ENCODE assay signal across 9 cellular contexts in the genomic region with DNA sequence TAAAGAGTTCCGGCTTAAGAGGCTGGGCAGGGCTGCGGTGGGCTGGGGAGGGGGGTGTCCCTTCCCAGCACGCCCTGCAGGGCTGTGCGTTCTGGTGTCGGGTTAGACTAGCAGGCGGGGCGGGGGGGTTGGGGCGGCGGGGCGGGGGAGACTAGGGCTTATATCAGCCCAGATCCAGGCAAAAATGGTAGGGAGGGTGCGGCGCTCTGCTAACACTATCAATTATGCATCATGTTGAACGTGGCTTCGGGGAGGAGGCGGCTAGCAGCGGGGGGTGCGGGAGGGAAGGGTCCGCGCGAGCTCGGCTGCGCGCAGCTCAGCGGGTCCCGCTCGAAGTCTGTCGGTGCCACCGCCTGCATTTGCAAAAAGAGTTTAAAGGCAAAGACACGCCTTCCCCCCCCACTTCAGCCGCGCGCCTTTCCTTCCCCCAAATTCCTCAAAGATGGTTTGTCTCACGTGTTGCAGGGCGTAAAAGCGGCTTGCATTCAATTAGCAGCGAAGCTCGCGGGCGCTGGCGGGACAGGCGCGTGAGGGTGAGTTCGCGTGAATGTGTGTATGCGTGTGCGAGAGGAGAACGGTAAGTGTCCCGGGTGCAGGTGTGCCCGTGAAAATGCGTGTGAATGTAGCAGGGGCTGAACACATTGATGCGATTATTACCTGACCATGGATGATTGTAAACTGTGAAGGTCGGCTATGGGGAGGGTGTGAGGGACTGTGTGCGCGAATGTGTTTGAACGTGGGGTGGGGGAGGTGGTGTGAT. TPM values are rescaled to one million over a fixed set of nuclear protein-coding genes. Genes with fewer than 3 reads are reported as not detected.
DNase-seq lines count a peak whose midpoint lies in the region; ATAC-seq, FAIRE-seq and TF ChIP-seq lines count a peak whose summit lies in the region.
"Had no signal": no experiment of that assay in that cellular context is flagged by ENCODE, and none has a peak within 500 bp of the region (broad histone marks: within the 10 kb centered on the region; RNA-seq: fewer than 3 reads in every experiment).

ISLR2 (plus strand) TSS at position 498 of the 760 bp plus-strand sequence. CDS start 2,169 bp downstream, outside the sequence.

- SMC1A ChIA-PET in GM12878 (lab: Charles Lee; ENCODE audit: uncharacterized antibody, unreplicated experiment) = interaction anchor here (0.5 kb wide), 1 partner anchor 162 kb away, joined by 3 read pairs; no protein-coding TSS in a partner anchor

- H3K9me3 ChIP-seq in A673 (ENCODE audit: low read depth, low read length, poor library complexity, severe bottlenecking) (no peaks in the 10 kb centered on the region), GM12878 (replicated peaks; ENCODE audit: control insufficient read depth, insufficient read depth, low read length) (no peaks in the 10 kb centered on the region; the same call in 2 of the 3 replicates), mesodermal cell (ENCODE audit: control insufficient read depth, low read length) (peaks cover 4% of the 10 kb centered on the region)
- H3K9me3 ChIP-seq: prostate gland had no signal

- 30% methylated on average over 39 of the region's 55 CpGs for WGBS in GM12878 (ENCODE audit: insufficient coverage, insufficient replicate concordance, low lambda C conversion rate, missing lambda C conversion rate)
- WGBS in mesodermal cell (ENCODE audit: insufficient coverage in 2 of 2), 2 experiments = 2 to 3% methylated on average over 33 to 40 of the region's 55 CpGs

- CTCF ChIA-PET in A673 (lab: Charles Lee) (interaction anchor here (0.6 to 1.4 kb wide), 5 partner anchors 76 to 190 kb away, joined by 3 to 5 read pairs (median 5); no protein-coding TSS in a partner anchor), GM12878 (lab: Yijun Ruan, JAX) (interaction anchor here (1.1 to 3.3 kb wide), 4 partner anchors 8 to 191 kb away, joined by 4 to 26 read pairs (median 8); no protein-coding TSS in a partner anchor), T-cell (lab: Charles Lee) (no interaction called here), Calu3 (lab: Charles Lee) (interaction anchor here (3.4 kb wide), 1 partner anchor 177 kb away, joined by 29 read pairs; no protein-coding TSS in a partner anchor)

- TF ChIP-seq EP300 in GM12878 (IDR thresholded peaks at IDR 0.05; ENCODE audit: borderline replicate concordance in 1 of 2, control insufficient read depth in 1 of 2, low read depth in 2 of 2, low read length in 2 of 2) = no peak

- H3K27me3 ChIP-seq in A673 (replicated peaks; ENCODE audit: insufficient read depth, low read depth, low read length, poor library complexity) (peaks cover 55% of the 10 kb centered on the region), GM23338 (ENCODE audit: insufficient read depth) (peaks cover 100% of the 10 kb centered on the region), GM12878 (replicated peaks in 1 of 2; ENCODE audit: control insufficient read depth in 2 of 2, insufficient read depth in 2 of 2, low read length in 1 of 2) (peaks cover 33 to 58% of the 10 kb centered on the region in 2 experiments)

- H3K27me3 Mint-ChIP-seq in GM23338 (ENCODE audit: insufficient read depth, low read depth, poor library complexity) (peaks cover 92% of the 10 kb centered on the region), T-cell (peaks cover 58 to 83% of the 10 kb centered on the region in 2 donors), Calu3 (ENCODE audit: unreplicated experiment) (peaks cover 70% of the 10 kb centered on the region)

- in situ Hi-C loops in GM12878 (cut with MboI) = no loop called here

- DNase-seq in A673 (ENCODE audit: low spot score) = peak; percentile 64
- DNase-seq in GM23338 (ENCODE audit: low spot score) = peak; percentile 65
- no peak for DNase-seq in GM12878 (ENCODE audit: low read depth, low spot score)
- DNase-seq in T-cell = no peak
- no peak for DNase-seq in Calu3
- no peak for DNase-seq in NCI-H2196 treated with DMSO at 0.1 percent for 48 hours (lab: John Stamatoyannopoulos, UW; ENCODE audit: unreplicated experiment)
- no peak for DNase-seq in activated CD4-positive, alpha-beta T cell treated with anti-CD3 and anti-CD28 coated beads, Interleukin-2, amount 50 U/mL, for 1 hour

- ATAC-seq in GM23338 (peak; percentile 0; the same call in 2 of the 3 replicates), GM12878 (no peak), T-cell (replicated peaks in 1 of 4) (no peak)

- H3K9me2 ChIP-seq in GM23338 (ENCODE audit: insufficient read depth) = no peaks in the 10 kb centered on the region

- H3K9ac ChIP-seq in GM12878 (ENCODE audit: control insufficient read depth, insufficient read depth, low read length) = no peak within 1 kb of the TSS

- no peak within 1 kb of the TSS for H3K27ac ChIP-seq in A673 (ENCODE audit: low read depth, low read length, poor library complexity, severe bottlenecking)
- no peak within 1 kb of the TSS for H3K27ac ChIP-seq in GM23338 (ENCODE audit: low read depth)
- H3K27ac ChIP-seq in GM12878 (ENCODE audit: control insufficient read depth, insufficient read depth) = no peak within 1 kb of the TSS
- no peak within 1 kb of the TSS for H3K27ac ChIP-seq in mesodermal cell (ENCODE audit: low read depth, low read length, severe bottlenecking)
- H3K27ac ChIP-seq: prostate gland had no signal

- H3K9me3 Mint-ChIP-seq in GM23338 (peaks cover 6% of the 10 kb centered on the region; the same call in 2 of the 3 replicates), T-cell (no peaks in the 10 kb centered on the region), Calu3 (ENCODE audit: low read depth, unreplicated experiment) (no peaks in the 10 kb centered on the region)

- no peak for TF ChIP-seq CTCF in A673 (conservative IDR thresholded peaks at IDR 0.05; ENCODE audit: low read depth, low read length)
- no peak for TF ChIP-seq CTCF in GM23338 (conservative IDR thresholded peaks at IDR 0.05; ENCODE audit: low read depth in 2 of 2)
- no peak for TF ChIP-seq CTCF in GM12878 (IDR thresholded peaks at IDR 0.05 in 2 of 3, conservative IDR thresholded peaks at IDR 0.05 in 1 of 3; ENCODE audit: control insufficient read depth in 2 of 3, extremely low read depth in 1 of 3, insufficient read depth in 1 of 3, low read depth in 3 of 3, low read length in 3 of 3)
- TF ChIP-seq CTCF in Calu3 (IDR thresholded peaks at IDR 0.05; ENCODE audit: unreplicated experiment) = no peak

- H3K36me3 ChIP-seq in A673 (ENCODE audit: insufficient read depth, low read length, poor library complexity, severe bottlenecking) (no peaks in the 10 kb centered on the region), GM23338 (ENCODE audit: insufficient read depth) (no peaks in the 10 kb centered on the region), GM12878 (ENCODE audit: control insufficient read depth in 2 of 2, insufficient read depth in 2 of 2, low read length in 1 of 2) (no peaks in the 10 kb centered on the region), mesodermal cell (ENCODE audit: control insufficient read depth, insufficient read depth, low read length) (no peaks in the 10 kb centered on the region)
- H3K36me3 ChIP-seq: prostate gland had no signal

- RAD21 ChIA-PET in GM12878 (lab: Charles Lee; ENCODE audit: unreplicated experiment) = no interaction called here

- H3K4me1 Mint-ChIP-seq in GM23338 (peaks cover 52% of the 10 kb centered on the region), T-cell (peaks cover 26 to 43% (median 41%) of the 10 kb centered on the region in 3 donors), Calu3 (ENCODE audit: low read depth, unreplicated experiment) (no peaks in the 10 kb centered on the region)

- H3K4me2 ChIP-seq in GM23338 (peak within 1 kb of the TSS; percentile 92), GM12878 (ENCODE audit: control insufficient read depth, insufficient read depth) (peak within 1 kb of the TSS; percentile 9; the same call in 1 of the 2 replicates)

- no peaks in the 10 kb centered on the region for H4K20me1 ChIP-seq in GM23338 (replicated peaks; ENCODE audit: insufficient read depth)
- H4K20me1 ChIP-seq in GM12878 (ENCODE audit: control insufficient read depth, insufficient read depth) = no peaks in the 10 kb centered on the region

- H3K4me3 Mint-ChIP-seq in GM23338 = peak within 1 kb of the TSS; percentile 68
- peak within 1 kb of the TSS in 1 of 3 donors; percentile 57 for H3K4me3 Mint-ChIP-seq in T-cell
- no peak within 1 kb of the TSS for H3K4me3 Mint-ChIP-seq in Calu3 (ENCODE audit: low read depth, unreplicated experiment)

- H2AFZ ChIP-seq in GM23338 (peak within 1 kb of the TSS; percentile 95), GM12878 (ENCODE audit: control insufficient read depth, low read depth, low read length) (no peak within 1 kb of the TSS)

- no peaks in the 10 kb centered on the region for H3K79me2 ChIP-seq in GM23338 (replicated peaks; ENCODE audit: insufficient read depth)
- no peaks in the 10 kb centered on the region for H3K79me2 ChIP-seq in GM12878 (ENCODE audit: control insufficient read depth, insufficient read depth, low read length)

- intact Hi-C loops in A673 (cut with micrococcal nuclease; ENCODE audit: unreplicated experiment) = no loop called here
- intact Hi-C loops in GM12878 (cut with micrococcal nuclease; ENCODE audit: unreplicated experiment) = no loop called here
- intact Hi-C loops in Calu3 (cut with micrococcal nuclease; ENCODE audit: unreplicated experiment) = no loop called here

- TF ChIP-seq POLR2A in GM12878 (IDR thresholded peaks at IDR 0.05; ENCODE audit: low read depth, low read length) = no peak

- no peak for FAIRE-seq in GM12878 (lab: Jason Lieb, UNC)

- H3K36me3 Mint-ChIP-seq in GM23338 (ENCODE audit: low read depth) = no peaks in the 10 kb centered on the region; the same call in 2 of the 3 replicates
- no peaks in the 10 kb centered on the region for H3K36me3 Mint-ChIP-seq in T-cell
- no peaks in the 10 kb centered on the region for H3K36me3 Mint-ChIP-seq in Calu3 (ENCODE audit: insufficient read depth, unreplicated experiment)

- H3K4me3 ChIP-seq in A673 (ENCODE audit: low read depth, low read length, poor library complexity, severe bottlenecking) = peak within 1 kb of the TSS; percentile 40
- H3K4me3 ChIP-seq in GM23338 = peak within 1 kb of the TSS; percentile 75
- no peak within 1 kb of the TSS for H3K4me3 ChIP-seq in GM12878
- peak within 1 kb of the TSS; percentile 41 for H3K4me3 ChIP-seq in mesodermal cell (ENCODE audit: extremely low read depth, insufficient read depth, low read length, poor library complexity, severe bottlenecking)
- H3K4me3 ChIP-seq: prostate gland had no signal

- BruUV-seq in A673 (replicated peaks; lab: Mats Ljungman, UMichigan) (no TSS peak), GM12878 (replicated peaks; lab: Mats Ljungman, UMichigan) (no TSS peak), Calu3 (replicated peaks; lab: Mats Ljungman, UMichigan) (no TSS peak)

- H3F3A ChIP-seq in GM23338 (replicated peaks; ENCODE audit: low read depth) = peaks cover 23% of the 10 kb centered on the region; the same call in 1 of the 2 replicates

- POLR2A ChIA-PET in A673 (lab: Charles Lee; ENCODE audit: low non-redundant PET) = no interaction called here
- POLR2A ChIA-PET in GM12878 (lab: Charles Lee) = no interaction called here
- POLR2A ChIA-PET in T-cell (lab: Charles Lee) = no interaction called here

- no peak within 1 kb of the TSS for H3K27ac Mint-ChIP-seq in GM23338
- peak within 1 kb of the TSS in 1 of 2 donors; percentile 13 for H3K27ac Mint-ChIP-seq in T-cell
- H3K27ac Mint-ChIP-seq in Calu3 (ENCODE audit: unreplicated experiment) = no peak within 1 kb of the TSS

- TF ChIP-seq RAD21 in GM12878 (IDR thresholded peaks at IDR 0.05; ENCODE audit: insufficient read depth, low read depth, low read length) = no peak

- peaks cover 22% of the 10 kb centered on the region for H3K4me1 ChIP-seq in A673 (ENCODE audit: insufficient read depth, low read length, poor library complexity, severe bottlenecking)
- peaks cover 49% of the 10 kb centered on the region for H3K4me1 ChIP-seq in GM23338 (ENCODE audit: insufficient read depth)
- H3K4me1 ChIP-seq in GM12878 (ENCODE audit: control insufficient read depth, insufficient read depth, low read length) = no peaks in the 10 kb centered on the region
- H3K4me1 ChIP-seq in mesodermal cell (ENCODE audit: control insufficient read depth, insufficient read depth, low read length, poor library complexity, severe bottlenecking) = peaks cover 33% of the 10 kb centered on the region

RNA-seq across cellular contexts. Expression of gene ISLR2, which starts in this region (rescaled TPM):
- total RNA-seq in A673 (2021) = 0.48 and 0.64 TPM in 2 replicates
- 0.21 and 0.27 TPM in 2 replicates for total RNA-seq in GM23338 (2014; rRNA removed; shearing (Covaris generic))
- 0.13 and 0.59 TPM in 2 replicates for polyA plus RNA-seq in GM23338 (2016; fragmentation: Nextera tagmentation; extraction: Ambion mirVana)
- 0.08 TPM in 1 of 2 replicates, not detected in the other for total RNA-seq in GM12878 (2013; cell fraction: nucleolus; rRNA removed)
- 0.06 and 0.16 TPM in 2 replicates for total RNA-seq in GM12878 (2014; rRNA removed)
- total RNA-seq in GM12878 (2014; rRNA removed; fragmentation: Illumina TruSeq; extraction: Trizol) = 0.04 TPM in 1 of 2 replicates, not detected in the other
- 0.21 and 0.37 TPM in 2 replicates for total RNA-seq in GM12878 (2021)
- 0.07 TPM for polyA plus RNA-seq in GM12878 (2011; ENCODE audit: low read depth)
- not detected in 2 replicates for polyA plus RNA-seq in GM12878 (2011; rRNA removed)
- polyA plus RNA-seq in GM12878 (2011; cell fraction: cytosol; rRNA removed) = 0.03 and 0.13 TPM in 2 replicates
- 0.33 and 0.37 TPM in 2 replicates for polyA plus RNA-seq in GM12878 (2011; cell fraction: nucleus; rRNA removed)
- polyA plus RNA-seq in GM12878 (2012) = 0.24 and 0.32 TPM in 2 replicates
- polyA plus RNA-seq in GM12878 (2014; fragmentation: Illumina TruSeq; extraction: Trizol) = 0.09 TPM in 1 of 2 replicates, not detected in the other
- polyA plus RNA-seq in GM12878 (2014; fragmentation: Nextera tagmentation; extraction: Ambion mirVana) = not detected
- polyA plus RNA-seq in GM12878 (2014; rRNA removed) = 0.10 and 0.30 TPM in 2 replicates
- under 1 TPM in 1 of 2 experiments, not detected in 1; 0.05 TPM for polyA plus RNA-seq in GM12878 (2016; fragmentation: Nextera tagmentation; extraction: Ambion mirVana)
- not detected in 2 replicates for polyA minus RNA-seq in GM12878 (2011; rRNA and poly(A)+ RNA removed)
- not detected in 2 replicates for polyA minus RNA-seq in GM12878 (2011; cell fraction: cytosol; rRNA and poly(A)+ RNA removed)
- polyA minus RNA-seq in GM12878 (2011; cell fraction: nucleus; rRNA and poly(A)+ RNA removed) = not detected in 2 replicates
- 2.3 TPM for polyA plus RNA-seq in mesodermal cell (2013, experiment 1 of 2)
- polyA plus RNA-seq in mesodermal cell (2013, experiment 2 of 2) = 1.3 TPM
- total RNA-seq in T-cell = under 1 TPM in 1 of 5 donors, not detected in 4; 0.06 TPM
- total RNA-seq in Calu3 (2022) = not detected in 2 replicates

Comparison
In these comparisons a context has a peak if more than half of its experiments do, and no peak if none do; other contexts are left out.
1. Peak in DNase-seq and H3K4me3 ChIP-seq in A673; RNA of the gene not detected or under 1 TPM.
2. Peak in DNase-seq, ATAC-seq, H3K4me3 ChIP-seq and H3K4me2 ChIP-seq in GM23338; RNA of the gene not detected or under 1 TPM.
3. CTCF ChIA-PET loops: an anchor here in A673 (0.6 to 1.4 kb wide), GM12878 (1.1 to 3.3 kb wide) and Calu3 (3.4 kb wide); none called in T-cell.